In genomic region chr17:49753959-49754391, GRCh38 we compare ENCODE assay signal across 2 cellular contexts.
TF ChIP-seq lines count a peak whose summit lies in the region.

No MANE protein-coding gene starts in this region.

TF ChIP-seq in SK-N-SH, 30 proteins besides CTCF, POLR2A, EP300 and RAD21:
- TF ChIP-seq EZH2phosphoT487 (IDR thresholded peaks at IDR 0.05; ENCODE audit: borderline replicate concordance, low read depth) (no peak), USF1 (IDR thresholded peaks at IDR 0.05; ENCODE audit: borderline replicate concordance, low read depth) (no peak), MXI1 (IDR thresholded peaks at IDR 0.05; ENCODE audit: low read depth, low read length) (peak; percentile 94)

TF ChIP-seq in SK-N-SH treated with all-trans-retinoic acid at 6 μM for 48 hours, 23 proteins besides CTCF, POLR2A, EP300 and RAD21:
- TF ChIP-seq ARNTL (CRISPR knock-in tag; IDR thresholded peaks at IDR 0.05; ENCODE audit: borderline replicate concordance, low read depth) (no peak), BACH2 (CRISPR knock-in tag; IDR thresholded peaks at IDR 0.05; ENCODE audit: borderline replicate concordance) (no peak), ZFP3 (CRISPR knock-in tag; IDR thresholded peaks at IDR 0.05) (no peak), PPARA (CRISPR knock-in tag; IDR thresholded peaks at IDR 0.05; ENCODE audit: borderline replicate concordance) (no peak), OSR1 (CRISPR knock-in tag; IDR thresholded peaks at IDR 0.05) (no peak), PATZ1 (CRISPR knock-in tag; IDR thresholded peaks at IDR 0.05; ENCODE audit: borderline replicate concordance) (no peak), CREB5 (CRISPR knock-in tag; IDR thresholded peaks at IDR 0.05; ENCODE audit: low read depth) (no peak), SNAI2 (CRISPR knock-in tag; IDR thresholded peaks at IDR 0.05) (no peak), ZNF565 (CRISPR knock-in tag; conservative IDR thresholded peaks at IDR 0.05; ENCODE audit: low read depth) (no peak), POU6F1 (CRISPR knock-in tag; IDR thresholded peaks at IDR 0.05; ENCODE audit: borderline replicate concordance, low read depth) (no peak), TCF4 (CRISPR knock-in tag; IDR thresholded peaks at IDR 0.05; ENCODE audit: borderline replicate concordance) (no peak), ZC3H10 (CRISPR knock-in tag; IDR thresholded peaks at IDR 0.05) (no peak), CSDC2 (CRISPR knock-in tag; IDR thresholded peaks at IDR 0.05) (no peak), RARB (CRISPR knock-in tag; IDR thresholded peaks at IDR 0.05) (no peak), TSHZ2 (CRISPR knock-in tag; IDR thresholded peaks at IDR 0.05) (no peak), ZNF8 (CRISPR knock-in tag; IDR thresholded peaks at IDR 0.05) (no peak)
